In the genomic region with DNA sequence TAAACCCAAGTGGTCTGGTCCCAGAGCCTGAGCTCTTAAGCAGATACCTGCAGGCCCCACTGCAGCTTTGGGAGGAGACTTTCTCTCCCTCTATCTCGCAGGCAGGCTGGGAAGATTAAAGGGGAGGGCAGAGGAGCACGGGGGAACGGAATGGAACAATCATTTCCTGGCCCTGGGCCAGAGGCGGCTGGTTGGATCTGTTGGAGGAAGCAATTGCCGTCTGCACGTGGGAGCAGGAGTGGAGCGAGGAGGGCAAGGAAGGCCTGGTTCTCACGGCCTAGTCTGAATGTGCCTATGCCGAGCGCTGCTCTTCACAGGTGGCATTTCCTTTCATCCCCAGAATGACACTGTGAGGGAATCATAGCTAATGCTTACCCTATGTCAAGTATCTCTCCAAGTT, we compare ENCODE assay signal across 8 cellular contexts. TPM values are rescaled to one million over a fixed set of nuclear protein-coding genes. Genes with fewer than 3 reads are reported as not detected.
DNase-seq lines count a peak whose midpoint lies in the region; ATAC-seq and TF ChIP-seq lines count a peak whose summit lies in the region.

No MANE protein-coding gene starts in this region.

- ATAC-seq in GM19463 (IDR thresholded peaks at IDR 0.05; ENCODE audit: unreplicated experiment) (no peak), GM18909 (IDR thresholded peaks at IDR 0.05; ENCODE audit: poor library complexity, unreplicated experiment) (no peak)

- H3K79me2 ChIP-seq in MM.1S (ENCODE audit: low read length): no peaks in the 10 kb centered on the region

- peaks cover 2% of the 10 kb centered on the region for H3K27me3 Mint-ChIP-seq in endothelial cell (ENCODE audit: unreplicated experiment)
- H3K27me3 Mint-ChIP-seq in osteocyte (ENCODE audit: unreplicated experiment): peaks cover 16% of the 10 kb centered on the region

- no peaks in the 10 kb centered on the region for H4K20me1 ChIP-seq in MM.1S (ENCODE audit: insufficient read depth, low read length)

- no peak overlapping the region for H3K27ac ChIP-seq in MM.1S (ENCODE audit: low read length)

- H3K4me3 ChIP-seq in MM.1S (ENCODE audit: low read length): no peak overlapping the region

- H3K36me3 Mint-ChIP-seq in endothelial cell (ENCODE audit: low read depth, unreplicated experiment) (no peaks in the 10 kb centered on the region), osteocyte (ENCODE audit: unreplicated experiment) (no peaks in the 10 kb centered on the region)

- H3K9ac ChIP-seq in MM.1S (ENCODE audit: low read length): no peak overlapping the region

- H3K27ac Mint-ChIP-seq in endothelial cell (ENCODE audit: unreplicated experiment): no peak overlapping the region
- H3K27ac Mint-ChIP-seq in osteocyte (ENCODE audit: unreplicated experiment): no peak overlapping the region

- no peak overlapping the region for H3K4me2 ChIP-seq in MM.1S (ENCODE audit: low read depth, low read length)

- no peaks in the 10 kb centered on the region for H3F3A ChIP-seq in MM.1S (ENCODE audit: insufficient read depth, low read length)

- H3K27me3 ChIP-seq in MM.1S (replicated peaks; ENCODE audit: insufficient read depth, low read length): no peaks in the 10 kb centered on the region

- H3K36me3 ChIP-seq in MM.1S (replicated peaks; ENCODE audit: insufficient read depth, low read length): no peaks in the 10 kb centered on the region

- H3K4me3 Mint-ChIP-seq in endothelial cell (ENCODE audit: unreplicated experiment): no peak overlapping the region
- H3K4me3 Mint-ChIP-seq in osteocyte (ENCODE audit: unreplicated experiment): no peak overlapping the region

- H3K4me1 Mint-ChIP-seq in endothelial cell (ENCODE audit: unreplicated experiment) (peaks cover 15% of the 10 kb centered on the region), osteocyte (ENCODE audit: unreplicated experiment) (peaks cover 6% of the 10 kb centered on the region)

- H3K9me2 ChIP-seq in MM.1S (replicated peaks; ENCODE audit: insufficient read depth, low read length): no peaks in the 10 kb centered on the region

- H2AFZ ChIP-seq in MM.1S (ENCODE audit: low read length): no peak overlapping the region

- no peak for TF ChIP-seq CTCF in endothelial cell (IDR thresholded peaks at IDR 0.05; ENCODE audit: unreplicated experiment)
- TF ChIP-seq CTCF in MM.1S (IDR thresholded peaks at IDR 0.05; ENCODE audit: low read length): no peak
- TF ChIP-seq CTCF in osteocyte (IDR thresholded peaks at IDR 0.05): no peak

- no peaks in the 10 kb centered on the region for H3K9me3 ChIP-seq in MM.1S (replicated peaks; ENCODE audit: insufficient read depth, low read length)

- H3K9me3 Mint-ChIP-seq in endothelial cell (ENCODE audit: unreplicated experiment) (no peaks in the 10 kb centered on the region), osteocyte (ENCODE audit: unreplicated experiment) (no peaks in the 10 kb centered on the region)

- DNase-seq in DMS153 (lab: John Stamatoyannopoulos, UW) (peak; percentile 96), NCI-H345 treated with DMSO at 0.1 percent for 48 hours (lab: John Stamatoyannopoulos, UW; ENCODE audit: unreplicated experiment) (peak; percentile 62), endothelial cell (ENCODE audit: low spot score) (peak; percentile 56), myocyte (ENCODE audit: low read depth) (peak; percentile 10), MM.1S (no peak), osteocyte (ENCODE audit: extremely low spot score, unreplicated experiment) (no peak)

- H3K4me1 ChIP-seq in MM.1S (ENCODE audit: low read length): no peaks in the 10 kb centered on the region

RNA-seq across cellular contexts. Expression of a gene that starts 23.7 kb away (rescaled TPM):
- 3.7 TPM for total RNA-seq in endothelial cell (ENCODE audit: unreplicated experiment)
- 0.05 and 0.13 TPM in 2 replicates for total RNA-seq in myocyte
- 0.23 TPM for polyA plus RNA-seq in myocyte (2012)
- 1.9 and 2.2 TPM in 2 replicates for total RNA-seq in osteocyte

Comparison
In these comparisons a context has a peak if more than half of its experiments do, and no peak if none do; other contexts are left out.
1. DNase-seq: peak in DMS153 (single experiment), NCI-H345 treated with DMSO at 0.1 percent for 48 hours (single experiment), endothelial cell (single experiment) and myocyte (single experiment); none in MM.1S (single experiment) and osteocyte (single experiment).